Comparison of ENCODE assay signal across 8 cellular contexts in the genomic region with DNA sequence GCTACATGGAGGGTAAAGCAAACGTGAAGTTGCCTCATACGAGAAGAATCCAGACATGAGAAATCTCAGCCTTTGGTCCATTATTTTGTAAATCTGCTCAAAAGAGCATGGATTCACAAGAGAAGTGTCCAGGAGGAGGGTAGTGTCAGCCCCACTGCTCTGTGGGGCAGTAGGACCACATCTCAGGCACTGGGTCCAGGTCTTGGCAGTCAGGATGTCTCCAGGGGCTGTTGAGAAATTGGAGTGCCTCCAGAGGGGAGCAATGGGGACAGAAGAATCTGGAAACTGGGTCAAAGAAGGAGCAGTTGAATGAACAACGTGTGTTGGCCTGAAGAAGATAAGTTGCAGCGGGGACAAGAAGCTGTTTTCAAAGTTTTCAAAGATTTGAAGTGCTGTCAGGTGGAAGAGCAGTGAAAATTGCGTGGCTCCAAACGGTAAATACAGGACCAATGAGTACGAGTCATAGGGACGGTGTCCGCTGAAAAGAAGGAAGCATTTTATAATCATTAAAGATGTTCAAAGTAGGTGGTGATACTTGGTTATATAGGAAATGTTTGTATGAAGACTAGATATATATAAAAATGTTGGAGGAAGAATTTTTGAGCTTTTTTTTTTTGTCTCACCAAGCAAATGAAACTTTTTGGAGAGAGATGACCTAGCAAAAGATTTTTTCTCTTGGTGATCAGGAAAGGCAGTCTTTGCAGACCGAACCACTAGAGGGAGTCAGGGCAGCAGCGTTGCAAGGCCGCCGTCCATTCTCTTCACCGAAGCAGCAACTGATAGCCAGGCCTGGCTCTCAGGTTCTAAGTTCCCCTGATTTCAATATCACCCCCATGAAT. TPM values are rescaled to one million over a fixed set of nuclear protein-coding genes. Genes with fewer than 3 reads are reported as not detected.
DNase-seq lines count a peak whose midpoint lies in the region; ATAC-seq and TF ChIP-seq lines count a peak whose summit lies in the region.

No MANE protein-coding gene starts in this region.

- no peaks in the 10 kb centered on the region for H3K27me3 ChIP-seq in Caco-2 (replicated peaks; ENCODE audit: control insufficient read depth, insufficient read depth, low read length)

- no peak overlapping the region for H3K4me3 ChIP-seq in Caco-2 (ENCODE audit: low read depth, low read length)

- no peaks in the 10 kb centered on the region for H3K9me3 ChIP-seq in Caco-2

- H3K27ac Mint-ChIP-seq in Caco-2 (ENCODE audit: unreplicated experiment) (no peak overlapping the region), HFFc6 (no peak overlapping the region), endothelial cell (ENCODE audit: unreplicated experiment) (no peak overlapping the region)

- H3K27me3 Mint-ChIP-seq in Caco-2 (ENCODE audit: insufficient read depth, unreplicated experiment): no peaks in the 10 kb centered on the region
- peaks cover 14% of the 10 kb centered on the region for H3K27me3 Mint-ChIP-seq in HFFc6 (ENCODE audit: insufficient read depth)
- H3K27me3 Mint-ChIP-seq in endothelial cell (ENCODE audit: unreplicated experiment): no peaks in the 10 kb centered on the region

- no peaks in the 10 kb centered on the region for H3K36me3 ChIP-seq in Caco-2 (ENCODE audit: control insufficient read depth, insufficient read depth, low read length)

- DNase-seq in Caco-2 (peak; percentile 73 to 79), HFFc6 (peak; percentile 71), NOMO-1 (lab: John Stamatoyannopoulos, UW; ENCODE audit: unreplicated experiment in 2 of 2) (peak; percentile 57 to 80), endothelial cell (ENCODE audit: low spot score) (peak; percentile 73), middle frontal gyrus (ENCODE audit: extremely low spot score, low spot score) (peak; percentile 72)
- DNase-seq in activated CD8-positive, alpha-beta memory T cell treated with anti-CD3 and anti-CD28 coated beads for 48 hours (ENCODE audit: low read depth in 2 of 3, low spot score in 2 of 3): peak in 2 of 3 experiments; percentile 5 to 19
- DNase-seq in stimulated activated CD8-positive, alpha-beta memory T cell treated with anti-CD3 and anti-CD28 coated beads, Interleukin-4, amount 100 ng/mL, for 48 hours: peak; percentile 70

- no peak for ATAC-seq in HG03457 (IDR thresholded peaks at IDR 0.05; ENCODE audit: unreplicated experiment)

- H3K36me3 Mint-ChIP-seq in Caco-2 (ENCODE audit: insufficient read depth, unreplicated experiment) (no peaks in the 10 kb centered on the region), HFFc6 (ENCODE audit: low read depth) (no peaks in the 10 kb centered on the region), endothelial cell (ENCODE audit: low read depth, unreplicated experiment) (no peaks in the 10 kb centered on the region)

- peaks cover 7% of the 10 kb centered on the region for H3K4me1 Mint-ChIP-seq in Caco-2 (ENCODE audit: low read depth, unreplicated experiment)
- peaks cover 20% of the 10 kb centered on the region for H3K4me1 Mint-ChIP-seq in HFFc6 (ENCODE audit: low read depth)
- H3K4me1 Mint-ChIP-seq in endothelial cell (ENCODE audit: unreplicated experiment): peaks cover 2% of the 10 kb centered on the region

- POLR2A ChIA-PET in Caco-2 (lab: Charles Lee): no interaction called here

- H3K9me3 Mint-ChIP-seq in Caco-2 (ENCODE audit: unreplicated experiment) (no peaks in the 10 kb centered on the region), HFFc6 (no peaks in the 10 kb centered on the region), endothelial cell (ENCODE audit: unreplicated experiment) (no peaks in the 10 kb centered on the region)

- H3K4me3 Mint-ChIP-seq in Caco-2 (ENCODE audit: unreplicated experiment): no peak overlapping the region
- no peak overlapping the region for H3K4me3 Mint-ChIP-seq in HFFc6
- no peak overlapping the region for H3K4me3 Mint-ChIP-seq in endothelial cell (ENCODE audit: unreplicated experiment)

- BruUV-seq in Caco-2 (replicated peaks; lab: Mats Ljungman, UMichigan): no TSS peak

- no peaks in the 10 kb centered on the region for H3K4me1 ChIP-seq in Caco-2

- CTCF ChIA-PET in Caco-2 (lab: Charles Lee): interaction anchor here (0.6 to 2.5 kb wide), 3 partner anchors 293 to 304 kb away, joined by 3 to 11 read pairs (median 3); no protein-coding TSS in a partner anchor

- TF ChIP-seq CTCF in Caco-2 (IDR thresholded peaks at IDR 0.05; ENCODE audit: insufficient read depth in 1 of 2, low read depth in 1 of 2, low read length in 1 of 2, severe bottlenecking in 1 of 2, unreplicated experiment in 1 of 2): peak; percentile 80 to 93
- TF ChIP-seq CTCF in HFFc6 (IDR thresholded peaks at IDR 0.05): peak; percentile 95
- TF ChIP-seq CTCF in endothelial cell (IDR thresholded peaks at IDR 0.05; ENCODE audit: unreplicated experiment): peak; percentile 86

- intact Hi-C loops in Caco-2 (cut with micrococcal nuclease; ENCODE audit: unreplicated experiment): loop anchor here (1.0 to 10.0 kb wide), 4 partner anchors 95 to 349 kb away; partner anchors contain the start of gene WDR41

RNA-seq across cellular contexts. Expression of gene ZBED3, which starts 57.1 kb away (rescaled TPM):
- total RNA-seq in Caco-2 (2022): 38.5 and 38.8 TPM in 2 replicates
- 1 to 10 TPM; 1.7 to 2.1 (median 1.9) TPM for total RNA-seq in HFFc6 (2021; fragmentation: NEBNext Ultra II Directional; extraction: Animal tissue kit (Norgen Biotek cat#: 25700))
- total RNA-seq in endothelial cell (ENCODE audit: unreplicated experiment): 13.0 TPM

Comparison
In these comparisons a context has a peak if more than half of its experiments do, and no peak if none do; other contexts are left out.
1. DNase-seq: peak in every context shown above with its lines; median percentile 76 in Caco-2; 73 in endothelial cell; 72 in middle frontal gyrus; 71 in HFFc6; 70 in stimulated activated CD8-positive, alpha-beta memory T cell treated with anti-CD3 and anti-CD28 coated beads, Interleukin-4, amount 100 ng/mL, for 48 hours; 68 in NOMO-1; 12 in activated CD8-positive, alpha-beta memory T cell treated with anti-CD3 and anti-CD28 coated beads for 48 hours.